1 cellular context compared by ENCODE assay signal in the genomic region with DNA sequence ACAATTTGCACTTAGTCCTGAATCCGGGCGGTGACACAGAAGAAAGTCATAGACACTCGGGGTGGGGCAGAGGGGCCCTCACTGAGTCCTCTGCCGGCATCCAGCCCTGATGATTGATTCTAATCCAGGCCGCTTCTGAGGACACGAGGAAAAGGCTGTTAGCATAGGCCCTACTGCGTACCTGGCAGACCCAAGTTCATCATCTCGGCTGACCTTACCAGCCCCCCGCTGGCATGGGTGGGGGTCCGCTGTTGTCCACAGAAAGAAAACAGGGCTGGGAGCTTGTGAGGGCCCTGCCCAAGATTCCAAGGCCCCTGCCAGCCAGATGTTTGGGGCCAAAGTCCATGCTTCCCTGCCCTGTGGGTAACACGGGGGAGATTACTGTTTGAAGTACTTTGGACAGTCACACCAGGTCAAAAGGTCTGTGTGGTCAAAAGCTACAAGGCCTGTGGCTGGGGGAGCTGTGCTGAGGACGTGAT.
A peak's percentile ranks its signal among the peaks of the same experiment; 100 is the strongest.
TF ChIP-seq lines count a peak whose summit lies in the region.

No MANE protein-coding gene starts in this region.

TF ChIP-seq in HepG2, 621 proteins besides CTCF, POLR2A, EP300 and RAD21 (continued from another document and continues in another):
- TF ChIP-seq, protein P1, sequence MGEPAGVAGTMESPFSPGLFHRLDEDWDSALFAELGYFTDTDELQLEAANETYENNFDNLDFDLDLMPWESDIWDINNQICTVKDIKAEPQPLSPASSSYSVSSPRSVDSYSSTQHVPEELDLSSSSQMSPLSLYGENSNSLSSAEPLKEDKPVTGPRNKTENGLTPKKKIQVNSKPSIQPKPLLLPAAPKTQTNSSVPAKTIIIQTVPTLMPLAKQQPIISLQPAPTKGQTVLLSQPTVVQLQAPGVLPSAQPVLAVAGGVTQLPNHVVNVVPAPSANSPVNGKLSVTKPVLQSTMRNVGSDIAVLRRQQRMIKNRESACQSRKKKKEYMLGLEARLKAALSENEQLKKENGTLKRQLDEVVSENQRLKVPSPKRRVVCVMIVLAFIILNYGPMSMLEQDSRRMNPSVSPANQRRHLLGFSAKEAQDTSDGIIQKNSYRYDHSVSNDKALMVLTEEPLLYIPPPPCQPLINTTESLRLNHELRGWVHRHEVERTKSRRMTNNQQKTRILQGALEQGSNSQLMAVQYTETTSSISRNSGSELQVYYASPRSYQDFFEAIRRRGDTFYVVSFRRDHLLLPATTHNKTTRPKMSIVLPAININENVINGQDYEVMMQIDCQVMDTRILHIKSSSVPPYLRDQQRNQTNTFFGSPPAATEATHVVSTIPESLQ (CRISPR knock-in tag; conservative IDR thresholded peaks at IDR 0.05) = no peak
- no peak for TF ChIP-seq AGO1 (IDR thresholded peaks at IDR 0.05; ENCODE audit: low read depth, low read length, poor library complexity, severe bottlenecking)
- no peak for TF ChIP-seq ZNF224 (CRISPR knock-in tag; IDR thresholded peaks at IDR 0.05)
- TF ChIP-seq MXI1 (IDR thresholded peaks at IDR 0.05; ENCODE audit: borderline replicate concordance, low read depth, low read length) = peak; percentile 72; the same call in 1 of the 3 replicates
- TF ChIP-seq ZNF354B (CRISPR knock-in tag; IDR thresholded peaks at IDR 0.05) = no peak
- TF ChIP-seq ZNF292 (CRISPR knock-in tag; IDR thresholded peaks at IDR 0.05; ENCODE audit: borderline replicate concordance, low read depth) = no peak
- TF ChIP-seq TGIF2 (CRISPR knock-in tag; IDR thresholded peaks at IDR 0.05) = peak; percentile 72
- TF ChIP-seq ZNF567 (CRISPR knock-in tag; IDR thresholded peaks at IDR 0.05; ENCODE audit: borderline replicate concordance) = no peak
- TF ChIP-seq, protein P2, sequence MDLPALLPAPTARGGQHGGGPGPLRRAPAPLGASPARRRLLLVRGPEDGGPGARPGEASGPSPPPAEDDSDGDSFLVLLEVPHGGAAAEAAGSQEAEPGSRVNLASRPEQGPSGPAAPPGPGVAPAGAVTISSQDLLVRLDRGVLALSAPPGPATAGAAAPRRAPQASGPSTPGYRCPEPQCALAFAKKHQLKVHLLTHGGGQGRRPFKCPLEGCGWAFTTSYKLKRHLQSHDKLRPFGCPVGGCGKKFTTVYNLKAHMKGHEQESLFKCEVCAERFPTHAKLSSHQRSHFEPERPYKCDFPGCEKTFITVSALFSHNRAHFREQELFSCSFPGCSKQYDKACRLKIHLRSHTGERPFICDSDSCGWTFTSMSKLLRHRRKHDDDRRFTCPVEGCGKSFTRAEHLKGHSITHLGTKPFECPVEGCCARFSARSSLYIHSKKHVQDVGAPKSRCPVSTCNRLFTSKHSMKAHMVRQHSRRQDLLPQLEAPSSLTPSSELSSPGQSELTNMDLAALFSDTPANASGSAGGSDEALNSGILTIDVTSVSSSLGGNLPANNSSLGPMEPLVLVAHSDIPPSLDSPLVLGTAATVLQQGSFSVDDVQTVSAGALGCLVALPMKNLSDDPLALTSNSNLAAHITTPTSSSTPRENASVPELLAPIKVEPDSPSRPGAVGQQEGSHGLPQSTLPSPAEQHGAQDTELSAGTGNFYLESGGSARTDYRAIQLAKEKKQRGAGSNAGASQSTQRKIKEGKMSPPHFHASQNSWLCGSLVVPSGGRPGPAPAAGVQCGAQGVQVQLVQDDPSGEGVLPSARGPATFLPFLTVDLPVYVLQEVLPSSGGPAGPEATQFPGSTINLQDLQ (CRISPR knock-in tag; IDR thresholded peaks at IDR 0.05) = no peak; the same call in 1 of the 2 replicates
- TF ChIP-seq NBN (conservative IDR thresholded peaks at IDR 0.05) = no peak
- TF ChIP-seq ZFY (CRISPR knock-in tag; IDR thresholded peaks at IDR 0.05) = no peak; the same call in 1 of the 2 replicates
- no peak for TF ChIP-seq ZNF468 (CRISPR knock-in tag; IDR thresholded peaks at IDR 0.05)
- TF ChIP-seq SP5 (CRISPR knock-in tag; IDR thresholded peaks at IDR 0.05; ENCODE audit: borderline replicate concordance, low read depth) = peak; percentile 73
- TF ChIP-seq ZNF772 (CRISPR knock-in tag; IDR thresholded peaks at IDR 0.05) = no peak
- TF ChIP-seq ZNF737 (CRISPR knock-in tag; IDR thresholded peaks at IDR 0.05; ENCODE audit: borderline replicate concordance) = no peak
- TF ChIP-seq, protein P3, sequence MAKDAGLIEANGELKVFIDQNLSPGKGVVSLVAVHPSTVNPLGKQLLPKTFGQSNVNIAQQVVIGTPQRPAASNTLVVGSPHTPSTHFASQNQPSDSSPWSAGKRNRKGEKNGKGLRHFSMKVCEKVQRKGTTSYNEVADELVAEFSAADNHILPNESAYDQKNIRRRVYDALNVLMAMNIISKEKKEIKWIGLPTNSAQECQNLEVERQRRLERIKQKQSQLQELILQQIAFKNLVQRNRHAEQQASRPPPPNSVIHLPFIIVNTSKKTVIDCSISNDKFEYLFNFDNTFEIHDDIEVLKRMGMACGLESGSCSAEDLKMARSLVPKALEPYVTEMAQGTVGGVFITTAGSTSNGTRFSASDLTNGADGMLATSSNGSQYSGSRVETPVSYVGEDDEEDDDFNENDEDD (CRISPR knock-in tag; IDR thresholded peaks at IDR 0.05; ENCODE audit: borderline replicate concordance) = 0 out of 2 replicates have a peak, but pooled peaks have one; percentile 39
- TF ChIP-seq GATAD2A (CRISPR knock-in tag; IDR thresholded peaks at IDR 0.05) = peak; percentile 91
- TF ChIP-seq FOXA3 (CRISPR knock-in tag; IDR thresholded peaks at IDR 0.05) = peak; percentile 87
- TF ChIP-seq ZNF883 (CRISPR knock-in tag; IDR thresholded peaks at IDR 0.05; ENCODE audit: not compliant biosample characterization) = no peak
- no peak for TF ChIP-seq FIP1L1 (IDR thresholded peaks at IDR 0.05; ENCODE audit: borderline replicate concordance, insufficient read depth, low read depth, low read length)
- TF ChIP-seq IKZF4 (CRISPR knock-in tag; IDR thresholded peaks at IDR 0.05; ENCODE audit: borderline replicate concordance, low read depth, not compliant biosample characterization) = no peak
- TF ChIP-seq ZNF343 (CRISPR knock-in tag; IDR thresholded peaks at IDR 0.05) = 0 out of 2 replicates have a peak, but pooled peaks have one; percentile 32
- TF ChIP-seq, protein P4, sequence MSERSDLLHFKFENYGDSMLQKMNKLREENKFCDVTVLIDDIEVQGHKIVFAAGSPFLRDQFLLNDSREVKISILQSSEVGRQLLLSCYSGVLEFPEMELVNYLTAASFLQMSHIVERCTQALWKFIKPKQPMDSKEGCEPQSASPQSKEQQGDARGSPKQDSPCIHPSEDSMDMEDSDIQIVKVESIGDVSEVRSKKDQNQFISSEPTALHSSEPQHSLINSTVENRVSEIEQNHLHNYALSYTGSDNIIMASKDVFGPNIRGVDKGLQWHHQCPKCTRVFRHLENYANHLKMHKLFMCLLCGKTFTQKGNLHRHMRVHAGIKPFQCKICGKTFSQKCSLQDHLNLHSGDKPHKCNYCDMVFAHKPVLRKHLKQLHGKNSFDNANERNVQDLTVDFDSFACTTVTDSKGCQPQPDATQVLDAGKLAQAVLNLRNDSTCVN (CRISPR knock-in tag; IDR thresholded peaks at IDR 0.05; ENCODE audit: borderline replicate concordance) = no peak; the same call in 1 of the 2 replicates
- TF ChIP-seq ZFP36 (IDR thresholded peaks at IDR 0.05; ENCODE audit: borderline replicate concordance, low read depth, low read length, partially characterized antibody) = no peak
- TF ChIP-seq, protein P5, sequence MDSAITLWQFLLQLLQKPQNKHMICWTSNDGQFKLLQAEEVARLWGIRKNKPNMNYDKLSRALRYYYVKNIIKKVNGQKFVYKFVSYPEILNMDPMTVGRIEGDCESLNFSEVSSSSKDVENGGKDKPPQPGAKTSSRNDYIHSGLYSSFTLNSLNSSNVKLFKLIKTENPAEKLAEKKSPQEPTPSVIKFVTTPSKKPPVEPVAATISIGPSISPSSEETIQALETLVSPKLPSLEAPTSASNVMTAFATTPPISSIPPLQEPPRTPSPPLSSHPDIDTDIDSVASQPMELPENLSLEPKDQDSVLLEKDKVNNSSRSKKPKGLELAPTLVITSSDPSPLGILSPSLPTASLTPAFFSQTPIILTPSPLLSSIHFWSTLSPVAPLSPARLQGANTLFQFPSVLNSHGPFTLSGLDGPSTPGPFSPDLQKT (CRISPR knock-in tag; IDR thresholded peaks at IDR 0.05; ENCODE audit: borderline replicate concordance) = no peak
- TF ChIP-seq ZNF570 (CRISPR knock-in tag; IDR thresholded peaks at IDR 0.05; ENCODE audit: borderline replicate concordance) = no peak
- TF ChIP-seq SMC3 (IDR thresholded peaks at IDR 0.05; ENCODE audit: low read length) = no peak
- TF ChIP-seq JUN (CRISPR knock-in tag; IDR thresholded peaks at IDR 0.05) = 0 out of 2 replicates have a peak, but pooled peaks have one; percentile 26
- peak; percentile 90 for TF ChIP-seq HOXD1 (CRISPR knock-in tag; IDR thresholded peaks at IDR 0.05)
- TF ChIP-seq, protein P6, sequence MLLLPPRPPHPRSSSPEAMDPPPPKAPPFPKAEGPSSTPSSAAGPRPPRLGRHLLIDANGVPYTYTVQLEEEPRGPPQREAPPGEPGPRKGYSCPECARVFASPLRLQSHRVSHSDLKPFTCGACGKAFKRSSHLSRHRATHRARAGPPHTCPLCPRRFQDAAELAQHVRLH (CRISPR knock-in tag; IDR thresholded peaks at IDR 0.05; ENCODE audit: borderline replicate concordance, low read depth) = peak; percentile 66; the same call in 1 of the 2 replicates
- TF ChIP-seq MED13 (CRISPR knock-in tag; IDR thresholded peaks at IDR 0.05) = no peak; the same call in 1 of the 2 replicates
- TF ChIP-seq TBX2 (CRISPR knock-in tag; IDR thresholded peaks at IDR 0.05; ENCODE audit: borderline replicate concordance) = no peak
- TF ChIP-seq U2AF2 (IDR thresholded peaks at IDR 0.05; ENCODE audit: low read depth, low read length) = no peak
- no peak for TF ChIP-seq HIVEP1 (CRISPR knock-in tag; IDR thresholded peaks at IDR 0.05)
- TF ChIP-seq KDM1A (CRISPR knock-in tag; IDR thresholded peaks at IDR 0.05) = peak; percentile 88
- TF ChIP-seq CBFB (CRISPR knock-in tag; IDR thresholded peaks at IDR 0.05) = peak; percentile 65; the same call in 1 of the 2 replicates
- TF ChIP-seq TCF7 (IDR thresholded peaks at IDR 0.05; ENCODE audit: low read depth) = peak; percentile 91
- no peak for TF ChIP-seq YEATS2 (CRISPR knock-in tag; IDR thresholded peaks at IDR 0.05; ENCODE audit: borderline replicate concordance)
- TF ChIP-seq PTBP1 (IDR thresholded peaks at IDR 0.05; ENCODE audit: low read depth, low read length, poor library complexity, severe bottlenecking) = no peak
- TF ChIP-seq, protein P7, sequence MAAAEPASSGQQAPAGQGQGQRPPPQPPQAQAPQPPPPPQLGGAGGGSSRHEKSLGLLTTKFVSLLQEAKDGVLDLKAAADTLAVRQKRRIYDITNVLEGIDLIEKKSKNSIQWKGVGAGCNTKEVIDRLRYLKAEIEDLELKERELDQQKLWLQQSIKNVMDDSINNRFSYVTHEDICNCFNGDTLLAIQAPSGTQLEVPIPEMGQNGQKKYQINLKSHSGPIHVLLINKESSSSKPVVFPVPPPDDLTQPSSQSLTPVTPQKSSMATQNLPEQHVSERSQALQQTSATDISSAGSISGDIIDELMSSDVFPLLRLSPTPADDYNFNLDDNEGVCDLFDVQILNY (CRISPR knock-in tag; conservative IDR thresholded peaks at IDR 0.05) = no peak
- TF ChIP-seq ZNF75D (CRISPR knock-in tag; IDR thresholded peaks at IDR 0.05; ENCODE audit: borderline replicate concordance) = no peak
- TF ChIP-seq, protein P8, sequence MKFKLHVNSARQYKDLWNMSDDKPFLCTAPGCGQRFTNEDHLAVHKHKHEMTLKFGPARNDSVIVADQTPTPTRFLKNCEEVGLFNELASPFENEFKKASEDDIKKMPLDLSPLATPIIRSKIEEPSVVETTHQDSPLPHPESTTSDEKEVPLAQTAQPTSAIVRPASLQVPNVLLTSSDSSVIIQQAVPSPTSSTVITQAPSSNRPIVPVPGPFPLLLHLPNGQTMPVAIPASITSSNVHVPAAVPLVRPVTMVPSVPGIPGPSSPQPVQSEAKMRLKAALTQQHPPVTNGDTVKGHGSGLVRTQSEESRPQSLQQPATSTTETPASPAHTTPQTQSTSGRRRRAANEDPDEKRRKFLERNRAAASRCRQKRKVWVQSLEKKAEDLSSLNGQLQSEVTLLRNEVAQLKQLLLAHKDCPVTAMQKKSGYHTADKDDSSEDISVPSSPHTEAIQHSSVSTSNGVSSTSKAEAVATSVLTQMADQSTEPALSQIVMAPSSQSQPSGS (CRISPR knock-in tag; IDR thresholded peaks at IDR 0.05) = peak; percentile 45; the same call in 1 of the 2 replicates
- no peak for TF ChIP-seq TCF12 (IDR thresholded peaks at IDR 0.05)
- no peak for TF ChIP-seq TCF12 (CRISPR knock-in tag; IDR thresholded peaks at IDR 0.05)
- TF ChIP-seq ZNF850 (CRISPR knock-in tag; conservative IDR thresholded peaks at IDR 0.05) = no peak
- TF ChIP-seq ZFP90 (CRISPR knock-in tag; IDR thresholded peaks at IDR 0.05; ENCODE audit: borderline replicate concordance) = peak; percentile 55; the same call in 1 of the 2 replicates
- TF ChIP-seq, protein P9, sequence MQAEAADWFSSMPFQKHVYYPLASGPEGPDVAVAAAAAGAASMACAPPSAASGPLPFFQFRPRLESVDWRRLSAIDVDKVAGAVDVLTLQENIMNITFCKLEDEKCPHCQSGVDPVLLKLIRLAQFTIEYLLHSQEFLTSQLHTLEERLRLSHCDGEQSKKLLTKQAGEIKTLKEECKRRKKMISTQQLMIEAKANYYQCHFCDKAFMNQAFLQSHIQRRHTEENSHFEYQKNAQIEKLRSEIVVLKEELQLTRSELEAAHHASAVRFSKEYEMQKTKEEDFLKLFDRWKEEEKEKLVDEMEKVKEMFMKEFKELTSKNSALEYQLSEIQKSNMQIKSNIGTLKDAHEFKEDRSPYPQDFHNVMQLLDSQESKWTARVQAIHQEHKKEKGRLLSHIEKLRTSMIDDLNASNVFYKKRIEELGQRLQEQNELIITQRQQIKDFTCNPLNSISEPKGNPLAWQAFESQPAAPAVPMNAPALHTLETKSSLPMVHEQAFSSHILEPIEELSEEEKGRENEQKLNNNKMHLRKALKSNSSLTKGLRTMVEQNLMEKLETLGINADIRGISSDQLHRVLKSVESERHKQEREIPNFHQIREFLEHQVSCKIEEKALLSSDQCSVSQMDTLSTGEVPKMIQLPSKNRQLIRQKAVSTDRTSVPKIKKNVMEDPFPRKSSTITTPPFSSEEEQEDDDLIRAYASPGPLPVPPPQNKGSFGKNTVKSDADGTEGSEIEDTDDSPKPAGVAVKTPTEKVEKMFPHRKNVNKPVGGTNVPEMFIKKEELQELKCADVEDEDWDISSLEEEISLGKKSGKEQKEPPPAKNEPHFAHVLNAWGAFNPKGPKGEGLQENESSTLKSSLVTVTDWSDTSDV (CRISPR knock-in tag; IDR thresholded peaks at IDR 0.05) = no peak
- no peak for TF ChIP-seq NFE2 (CRISPR knock-in tag; IDR thresholded peaks at IDR 0.05)
- no peak for TF ChIP-seq ZNF329 (CRISPR knock-in tag; IDR thresholded peaks at IDR 0.05; ENCODE audit: low read depth)
- no peak for TF ChIP-seq ZNF660 (CRISPR knock-in tag; IDR thresholded peaks at IDR 0.05; ENCODE audit: borderline replicate concordance, low read depth)
- TF ChIP-seq MZF1 (CRISPR knock-in tag; IDR thresholded peaks at IDR 0.05; ENCODE audit: borderline replicate concordance) = no peak
- peak; percentile 32 for TF ChIP-seq PHF21A (CRISPR knock-in tag; IDR thresholded peaks at IDR 0.05)
- TF ChIP-seq CCDC6 (CRISPR knock-in tag; IDR thresholded peaks at IDR 0.05) = no peak
- TF ChIP-seq DMAP1 (CRISPR knock-in tag; IDR thresholded peaks at IDR 0.05) = peak; percentile 41
- TF ChIP-seq SIN3A (IDR thresholded peaks at IDR 0.05; ENCODE audit: borderline replicate concordance, low read depth, low read length) = no peak
- TF ChIP-seq NFATC3 (CRISPR knock-in tag; IDR thresholded peaks at IDR 0.05) = no peak
